Comparison of ENCODE assay signal across 9 cellular contexts in the genomic region with DNA sequence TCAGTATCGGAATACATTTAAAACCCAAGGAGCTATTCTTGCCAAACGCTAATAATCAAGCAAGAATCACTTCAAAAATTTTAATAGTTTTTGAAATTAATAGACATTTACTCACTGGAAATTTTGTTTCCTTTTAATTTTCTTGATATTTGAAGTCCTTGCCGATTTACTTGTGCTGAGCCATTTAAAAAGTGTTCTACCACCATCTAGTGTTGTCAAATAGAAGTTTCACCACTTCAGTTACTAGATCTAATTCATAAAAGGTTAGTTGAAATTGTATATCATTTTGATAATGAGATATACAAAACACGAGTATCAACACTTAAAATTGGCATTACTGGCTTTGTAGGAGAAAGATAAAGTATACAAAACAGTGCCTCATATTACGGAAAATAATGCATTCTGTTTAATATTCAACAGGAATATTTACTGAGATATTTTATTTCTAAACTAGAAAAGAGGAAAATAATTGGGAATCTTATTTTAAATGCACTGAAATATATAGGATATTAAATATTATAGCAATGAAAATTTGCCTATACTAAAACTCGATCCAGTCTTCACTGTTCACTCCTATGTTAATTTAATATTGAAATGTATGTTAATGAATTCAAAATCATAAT.
DNase-seq lines count a peak whose midpoint lies in the region; ATAC-seq and TF ChIP-seq lines count a peak whose summit lies in the region.
"Had no signal": no experiment of that assay in that cellular context is flagged by ENCODE, and none has a peak within 500 bp of the region (broad histone marks: within the 10 kb centered on the region; RNA-seq: fewer than 3 reads in every experiment).

No MANE protein-coding gene starts in this region.

- DNase-seq in ACHN (peak; percentile 59), HEK293T (ENCODE audit: extremely low spot score) (peak; percentile 10), SK-MEL-5 (ENCODE audit: low read depth, low spot score) (peak; percentile 66), glomerular endothelial cell (ENCODE audit: extremely low read depth, low read depth, low spot score) (peak; percentile 5), CD14-positive monocyte (ENCODE audit: low spot score) (no peak), HK-2 (ENCODE audit: unreplicated experiment) (no peak)
- DNase-seq in stimulated activated CD8-positive, alpha-beta memory T cell treated with anti-CD3 and anti-CD28 coated beads, Interleukin-4, amount 100 ng/mL, for 48 hours = no peak

- in situ Hi-C loops in ACHN (cut with HindIII; ENCODE audit: low pct_ligation_motif_present, low pct_unique_long_range_greater_than_20kb, low sequenced_read_pairs) = no loop called here
- in situ Hi-C loops in SK-MEL-5 (cut with HindIII; ENCODE audit: low pct_unique_long_range_greater_than_20kb, low sequenced_read_pairs) = no loop called here

- intact Hi-C loops in CD14-positive monocyte (cut with micrococcal nuclease) = no loop called here

- H3K27ac Mint-ChIP-seq in CD14-positive monocyte = no peak overlapping the region
- H3K27ac Mint-ChIP-seq: activated naive CD4-positive, alpha-beta T cell treated with anti-CD3 and anti-CD28 coated beads, Interleukin-2, amount 50 U/mL, for 24 hours had no signal

- ATAC-seq in HG03342 (IDR thresholded peaks at IDR 0.05; ENCODE audit: unreplicated experiment) = no peak

- H3K27me3 Mint-ChIP-seq in CD14-positive monocyte (ENCODE audit: low read depth in 3 of 3) = peaks cover 0 to 3% (median 0%) of the 10 kb centered on the region in 3 donors
- H3K27me3 Mint-ChIP-seq: activated naive CD4-positive, alpha-beta T cell treated with anti-CD3 and anti-CD28 coated beads, Interleukin-2, amount 50 U/mL, for 24 hours had no signal

- no peak for TF ChIP-seq CTCF in CD14-positive monocyte (IDR thresholded peaks at IDR 0.05)

- CTCF ChIA-PET in HEK293T (lab: Yijun Ruan, JAX) = interaction anchor here (0.6 kb wide), 1 partner anchor 1879 kb away, joined by 4 read pairs; no protein-coding TSS in a partner anchor

- POLR2A ChIA-PET in HEK293T (lab: Yijun Ruan, JAX) = no interaction called here

- no peaks in the 10 kb centered on the region for H3K9me3 Mint-ChIP-seq in CD14-positive monocyte

- no peaks in the 10 kb centered on the region for H3K4me1 Mint-ChIP-seq in CD14-positive monocyte
- H3K4me1 Mint-ChIP-seq: activated naive CD4-positive, alpha-beta T cell treated with anti-CD3 and anti-CD28 coated beads, Interleukin-2, amount 50 U/mL, for 24 hours had no signal

- no peaks in the 10 kb centered on the region for H3K36me3 Mint-ChIP-seq in CD14-positive monocyte
- H3K36me3 Mint-ChIP-seq: activated naive CD4-positive, alpha-beta T cell treated with anti-CD3 and anti-CD28 coated beads, Interleukin-2, amount 50 U/mL, for 24 hours had no signal

- H3K4me3 Mint-ChIP-seq in CD14-positive monocyte = no peak overlapping the region
- H3K4me3 Mint-ChIP-seq: activated naive CD4-positive, alpha-beta T cell treated with anti-CD3 and anti-CD28 coated beads, Interleukin-2, amount 50 U/mL, for 24 hours had no signal

TF ChIP-seq in HEK293T, 16 proteins besides CTCF, POLR2A, EP300 and RAD21:
- no peak for TF ChIP-seq TARDBP (IDR thresholded peaks at IDR 0.05)
- TF ChIP-seq HDGF (IDR thresholded peaks at IDR 0.05; ENCODE audit: borderline replicate concordance) = no peak
- no peak for TF ChIP-seq NFRKB (IDR thresholded peaks at IDR 0.05)

Comparison
In these comparisons a context has a peak if more than half of its experiments do, and no peak if none do; other contexts are left out.
1. DNase-seq: peak in ACHN (single experiment), HEK293T (single experiment), SK-MEL-5 (single experiment) and glomerular endothelial cell (single experiment); none in stimulated activated CD8-positive, alpha-beta memory T cell treated with anti-CD3 and anti-CD28 coated beads, Interleukin-4, amount 100 ng/mL, for 48 hours (single experiment), CD14-positive monocyte (single experiment) and HK-2 (single experiment).